ENCODE assay signal across 9 cellular contexts in genomic region chr18:26655010-26655613, GRCh38.
A peak's percentile ranks its signal among the peaks of the same experiment; 100 is the strongest.
DNase-seq lines count a peak whose midpoint lies in the region; ATAC-seq and TF ChIP-seq lines count a peak whose summit lies in the region.
"Had no signal": no experiment of that assay in that cellular context is flagged by ENCODE, and none has a peak within 500 bp of the region (broad histone marks: within the 10 kb centered on the region; RNA-seq: fewer than 3 reads in every experiment).

No MANE protein-coding gene starts in this region.

- intact Hi-C loops in Right ventricle myocardium inferior (cut with DNase I), result no loop called here

- H3K9me3 ChIP-seq in cardiac muscle cell (ENCODE audit: low read depth), result no peaks in the 10 kb centered on the region
- no peaks in the 10 kb centered on the region for H3K9me3 ChIP-seq in upper lobe of left lung

- no peak for ATAC-seq in Right ventricle myocardium inferior
- peak in 1 of 2 donors; percentile 17 for ATAC-seq in upper lobe of left lung (ENCODE audit: low FRiP score in 2 of 2)
- no peak for ATAC-seq in HG03442 (IDR thresholded peaks at IDR 0.05; ENCODE audit: unreplicated experiment)
- no peak for ATAC-seq in GM21390 (IDR thresholded peaks at IDR 0.05; ENCODE audit: unreplicated experiment)
- ATAC-seq: activated T-helper 17 cell treated with anti-CD3 and anti-CD28 coated beads, Interleukin-2, amount 50 U/mL, for 72 hours had no signal

- H3K4me3 ChIP-seq in cardiac muscle cell, result peak overlapping the region; percentile 69
- H3K4me3 ChIP-seq in upper lobe of left lung, result peak overlapping the region in 3 of 4 donors; percentile 56 to 78 (median 74)

- H3K4me1 ChIP-seq in cardiac muscle cell (ENCODE audit: low read depth), result peaks cover 12% of the 10 kb centered on the region
- H3K4me1 ChIP-seq in upper lobe of left lung, result peaks cover 11 to 35% (median 24%) of the 10 kb centered on the region in 4 donors

- H3K27ac ChIP-seq in cardiac muscle cell (no peak overlapping the region), upper lobe of left lung (peak overlapping the region; percentile 77 to 86 (median 77))

- TF ChIP-seq CTCF in cardiac muscle cell (IDR thresholded peaks at IDR 0.05; ENCODE audit: low read depth, low read length), result no peak
- TF ChIP-seq CTCF in upper lobe of left lung (IDR thresholded peaks at IDR 0.05), result no peak

- H3K27me3 ChIP-seq in cardiac muscle cell (peaks cover 20% of the 10 kb centered on the region), upper lobe of left lung (peaks cover 0 to 5% (median 0%) of the 10 kb centered on the region in 4 donors)

- no peak for TF ChIP-seq POLR2A in upper lobe of left lung (IDR thresholded peaks at IDR 0.05)

- WGBS in upper lobe of left lung, 2 donors, result 5 to 9% methylated on average over 6 of the region's 6 CpGs

- DNase-seq in cardiac muscle cell (ENCODE audit: low read depth in 1 of 2, low spot score in 1 of 2) (peak in 1 of 2 donors; percentile 20), Right ventricle myocardium inferior (ENCODE audit: missing footprints) (no peak), dermis blood vessel endothelial cell (peak; percentile 2), midbrain (lab: John Stamatoyannopoulos, UW) (peak; percentile 65), upper lobe of left lung (no peak)
- DNase-seq in activated CD4-positive, alpha-beta T cell treated with anti-CD3 and anti-CD28 coated beads for 48 hours, result no peak

- H3K36me3 ChIP-seq in cardiac muscle cell (no peaks in the 10 kb centered on the region), upper lobe of left lung (no peaks in the 10 kb centered on the region)

- no peak for TF ChIP-seq EP300 in upper lobe of left lung (IDR thresholded peaks at IDR 0.05)

Comparison
In these comparisons a context has a peak if more than half of its experiments do, and no peak if none do; other contexts are left out.
1. DNase-seq: peak in dermis blood vessel endothelial cell (single experiment) and midbrain (single experiment); none in Right ventricle myocardium inferior (single experiment), upper lobe of left lung (0 of 2) and activated CD4-positive, alpha-beta T cell treated with anti-CD3 and anti-CD28 coated beads for 48 hours (single experiment).